Comparison of ENCODE assay signal across 1 cellular context in genomic region chr22:44975444-44976262, GRCh38.
TF ChIP-seq lines count a peak whose summit lies in the region.

No MANE protein-coding gene starts in this region.

TF ChIP-seq in H1, 55 proteins besides CTCF, POLR2A, EP300 and RAD21 (continued from another document):
- TF ChIP-seq ATF2 (IDR thresholded peaks at IDR 0.05; ENCODE audit: low read length) (no peak), MAFK (IDR thresholded peaks at IDR 0.05; ENCODE audit: low read depth, low read length) (peak; percentile 19; the same call in 1 of the 2 replicates), HDAC2 (IDR thresholded peaks at IDR 0.05; ENCODE audit: borderline replicate concordance in 1 of 2, low read depth in 2 of 2, low read length in 2 of 2) (peak; percentile 68 to 91; a peak in 2 of 4 replicates), GABPA (IDR thresholded peaks at IDR 0.05; ENCODE audit: borderline replicate concordance, insufficient read depth, low read length) (peak; percentile 67; the same call in 1 of the 2 replicates), YY1 (IDR thresholded peaks at IDR 0.05; ENCODE audit: low read depth, low read length) (0 out of 2 replicates have a peak, but pooled peaks have one; percentile 46)
